In genomic region chr5:148382961-148383360, GRCh38 we compare ENCODE assay signal across 8 cellular contexts. TPM values are rescaled to one million over a fixed set of nuclear protein-coding genes. Genes with fewer than 3 reads are reported as not detected.
DNase-seq lines count a peak whose midpoint lies in the region; ATAC-seq and TF ChIP-seq lines count a peak whose summit lies in the region.

No MANE protein-coding gene starts in this region.

- H3K36me3 ChIP-seq in DOHH2 (ENCODE audit: control insufficient read depth, low read length) (peaks cover 30% of the 10 kb centered on the region), RWPE2 (ENCODE audit: low read depth) (peaks cover 14% of the 10 kb centered on the region), prostate gland (no peaks in the 10 kb centered on the region)

- no peaks in the 10 kb centered on the region for H3F3A ChIP-seq in DOHH2 (ENCODE audit: control insufficient read depth, insufficient read depth)

- H3K4me3 ChIP-seq in DOHH2 (ENCODE audit: low read length): peak overlapping the region; percentile 79
- peak overlapping the region; percentile 92 for H3K4me3 ChIP-seq in RWPE2 (ENCODE audit: severe bottlenecking)
- peak overlapping the region; percentile 94 for H3K4me3 ChIP-seq in fibroblast of mammary gland (ENCODE audit: control insufficient read depth, low read depth, low read length)
- peak overlapping the region; percentile 59 to 90 for H3K4me3 ChIP-seq in prostate gland

- TF ChIP-seq POLR2A in prostate gland (IDR thresholded peaks at IDR 0.05): no peak

- ATAC-seq in RWPE2 (ENCODE audit: low read depth) (no peak), GM18867 (IDR thresholded peaks at IDR 0.05; ENCODE audit: unreplicated experiment) (no peak)

- peak overlapping the region; percentile 88 for H3K4me2 ChIP-seq in DOHH2 (ENCODE audit: low read length)

- H3K27me3 ChIP-seq in DOHH2 (ENCODE audit: control insufficient read depth, low read length): no peaks in the 10 kb centered on the region
- H3K27me3 ChIP-seq in RWPE2 (ENCODE audit: insufficient read depth, poor library complexity, severe bottlenecking): no peaks in the 10 kb centered on the region
- H3K27me3 ChIP-seq in prostate gland (replicated peaks; ENCODE audit: insufficient read depth): no peaks in the 10 kb centered on the region

- H3K9me2 ChIP-seq in DOHH2 (replicated peaks; ENCODE audit: control insufficient read depth, low read length): no peaks in the 10 kb centered on the region

- H3K4me1 ChIP-seq in DOHH2 (ENCODE audit: control insufficient read depth, low read length): peaks cover 35% of the 10 kb centered on the region
- H3K4me1 ChIP-seq in RWPE2 (ENCODE audit: insufficient read depth, poor library complexity, severe bottlenecking): peaks cover 20% of the 10 kb centered on the region
- peaks cover 23% of the 10 kb centered on the region for H3K4me1 ChIP-seq in prostate gland (replicated peaks)

- H3K9me3 ChIP-seq in DOHH2 (ENCODE audit: control insufficient read depth, insufficient read depth, low read length) (peaks cover 12% of the 10 kb centered on the region; the same call in 1 of the 2 replicates), RWPE2 (ENCODE audit: severe bottlenecking) (no peaks in the 10 kb centered on the region), prostate gland (no peaks in the 10 kb centered on the region)

- intact Hi-C loops in prostate gland (cut with DNase I): no loop called here

- peaks cover 48% of the 10 kb centered on the region for H3K79me2 ChIP-seq in DOHH2 (ENCODE audit: control insufficient read depth, low read length)

- WGBS in prostate gland: 25% methylated on average over 4 of the region's 4 CpGs

- DNase-seq in RWPE2 (ENCODE audit: low spot score): no peak
- DNase-seq in fibroblast of mammary gland (ENCODE audit: low read depth): no peak
- DNase-seq in prostate gland (ENCODE audit: low spot score): no peak
- no peak for DNase-seq in cortex of kidney (lab: John Stamatoyannopoulos, UW)
- DNase-seq in activated gamma-delta T cell (lab: John Stamatoyannopoulos, UW): no peak
- DNase-seq in LoVo (ENCODE audit: low spot score): no peak

- TF ChIP-seq CTCF in DOHH2 (IDR thresholded peaks at IDR 0.05; ENCODE audit: low read depth, low read length, poor library complexity, severe bottlenecking) (no peak), RWPE2 (IDR thresholded peaks at IDR 0.05; ENCODE audit: poor library complexity, severe bottlenecking) (no peak), fibroblast of mammary gland (conservative IDR thresholded peaks at IDR 0.05; ENCODE audit: control insufficient read depth, insufficient read depth, low read depth, low read length) (no peak), prostate gland (IDR thresholded peaks at IDR 0.05) (no peak)

- H3K27ac ChIP-seq in DOHH2 (ENCODE audit: low read depth, low read length): peak overlapping the region; percentile 42
- peak overlapping the region; percentile 57 for H3K27ac ChIP-seq in RWPE2 (ENCODE audit: poor library complexity, severe bottlenecking)
- H3K27ac ChIP-seq in prostate gland: peak overlapping the region; percentile 75 to 90

- no peaks in the 10 kb centered on the region for H4K20me1 ChIP-seq in DOHH2 (ENCODE audit: control insufficient read depth, insufficient read depth, low read depth, low read length)

RNA-seq across cellular contexts. Expression of gene FBXO38, which starts 0.8 kb away (rescaled TPM):
- total RNA-seq in prostate gland: 10 to 100 TPM; 47.1 to 53.2 TPM

RNA-seq across cellular contexts. Expression of gene SPINK9, which starts 47.6 kb away (rescaled TPM):
- total RNA-seq in prostate gland: not detected
